Comparison of ENCODE assay signal across 8 cellular contexts in genomic region chr6:17705778-17706579, GRCh38. TPM values are rescaled to one million over a fixed set of nuclear protein-coding genes. Genes with fewer than 3 reads are reported as not detected.
DNase-seq lines count a peak whose midpoint lies in the region; ATAC-seq, FAIRE-seq and TF ChIP-seq lines count a peak whose summit lies in the region.

No MANE protein-coding gene starts in this region.

- DNase-seq in D721Med (ENCODE audit: insufficient read length, low spot score), result no peak
- DNase-seq in HPDE6-E6E7 (ENCODE audit: extremely low spot score), result peak; percentile 36
- peak; percentile 78 for DNase-seq in RKO (ENCODE audit: low spot score)
- peak; percentile 94 for DNase-seq in activated effector memory CD4-positive, alpha-beta T cell treated with anti-CD3 and anti-CD28 coated beads, Interleukin-2, amount 50 U/mL, for 16 hours
- DNase-seq in germinal center (ENCODE audit: low spot score), result peak; percentile 83
- DNase-seq in pancreas, result peak in 5 of 6 donors; percentile 21 to 88 (median 67)
- DNase-seq in type B pancreatic cell (ENCODE audit: extremely low spot score, unreplicated experiment), result peak; percentile 73

- ATAC-seq in GM19468 (IDR thresholded peaks at IDR 0.05; ENCODE audit: extremely low read depth, unreplicated experiment) (peak; percentile 22), pancreas (peak; percentile 62 to 75 (median 66))

- 1% methylated on average over 56 to 58 of the region's 58 CpGs for WGBS in pancreas, 2 donors

- H3K27ac ChIP-seq in pancreas, result peak overlapping the region; percentile 97 to 100 (median 98)

- no peaks in the 10 kb centered on the region for H3K9me3 Mint-ChIP-seq in type B pancreatic cell

- peak overlapping the region; percentile 94 for H3K4me3 Mint-ChIP-seq in type B pancreatic cell

- intact Hi-C loops in pancreas (cut with DNase I), result no loop called here

- H3K4me1 Mint-ChIP-seq in type B pancreatic cell (ENCODE audit: unreplicated experiment), result peaks cover 10% of the 10 kb centered on the region

- H3K27me3 Mint-ChIP-seq in type B pancreatic cell, result no peaks in the 10 kb centered on the region

- no peak for FAIRE-seq in D721Med (lab: Jason Lieb, UNC)
- FAIRE-seq in pancreas (lab: Jason Lieb, UNC), result no peak

- H3K36me3 Mint-ChIP-seq in type B pancreatic cell, result no peaks in the 10 kb centered on the region

- H3K4me1 ChIP-seq in pancreas, result peaks cover 3 to 24% (median 19%) of the 10 kb centered on the region in 3 donors

- H3K9me3 ChIP-seq in pancreas, result no peaks in the 10 kb centered on the region

- peak overlapping the region; percentile 70 to 92 (median 82) for H3K4me3 ChIP-seq in pancreas

- TF ChIP-seq CTCF in D721Med (IDR thresholded peaks at IDR 0.05; ENCODE audit: insufficient read depth, missing control alignments) (peak; percentile 24), pancreas (IDR thresholded peaks at IDR 0.05) (no peak), type B pancreatic cell (conservative IDR thresholded peaks at IDR 0.05) (peak; percentile 36)

- H3K36me3 ChIP-seq in pancreas, result no peaks in the 10 kb centered on the region

- peak overlapping the region; percentile 97 for H3K27ac Mint-ChIP-seq in type B pancreatic cell

- no peaks in the 10 kb centered on the region for H3K27me3 ChIP-seq in pancreas

RNA-seq across cellular contexts. Expression of gene NUP153, which starts 0.7 kb away (rescaled TPM):
- total RNA-seq in pancreas, result 10 to 100 TPM; 10.0 to 17.4 (median 11.9) TPM
- 1 to 10 TPM; 3.8 to 9.0 TPM for polyA plus RNA-seq in pancreas
- 47.5 and 51.8 TPM in 2 replicates for total RNA-seq in type B pancreatic cell (ENCODE audit: low replicate concordance)

Comparison
In these comparisons a context has a peak if more than half of its experiments do, and no peak if none do; other contexts are left out.
1. CTCF ChIP-seq: peak in D721Med (single experiment) and type B pancreatic cell (single experiment); none in pancreas (0 of 4).